Comparison of ENCODE assay signal across 19 cellular contexts in the genomic region with DNA sequence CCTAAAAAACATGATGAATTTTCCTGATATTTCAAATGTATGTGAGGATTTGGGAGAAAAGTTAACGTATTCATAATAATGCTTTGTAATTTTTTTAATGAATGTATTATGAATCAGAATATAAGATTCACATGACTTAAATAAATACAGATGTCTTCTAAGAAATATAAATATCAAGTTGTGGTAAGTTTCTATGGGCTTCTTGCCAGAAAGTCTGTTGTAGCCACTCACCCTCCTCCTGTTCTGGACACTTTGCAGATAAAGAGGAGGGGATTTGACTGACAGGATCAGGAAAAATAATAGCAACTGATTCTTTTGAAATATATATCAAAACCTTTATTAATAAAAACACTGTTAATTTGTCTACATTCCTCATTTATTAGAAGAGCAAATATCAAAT.
"Had no signal": no experiment of that assay in that cellular context is flagged by ENCODE, and none has a peak within 500 bp of the region (broad histone marks: within the 10 kb centered on the region; RNA-seq: fewer than 3 reads in every experiment).

No MANE protein-coding gene starts in this region.

- H3K9me3 ChIP-seq: body of pancreas, esophagus muscularis mucosa, left lung, thyroid gland had no signal

- H3K27me3 ChIP-seq: body of pancreas, esophagus muscularis mucosa, heart left ventricle, left lung, thyroid gland had no signal

- H3K27ac ChIP-seq: body of pancreas, esophagus muscularis mucosa, heart left ventricle, left lung, thyroid gland had no signal

- DNase-seq: activated CD4-positive, alpha-beta memory T cell treated with anti-CD3 and anti-CD28 coated beads, Interleukin-2, amount 10 ng/mL, durations not matched to agents 7 days and 5 days; activated CD4-positive, alpha-beta T cell treated with anti-CD3 and anti-CD28 coated beads for 48 hours; activated CD4-positive, CD25-positive, alpha-beta regulatory T cell; activated CD8-positive, alpha-beta memory T cell treated with anti-CD3 and anti-CD28 coated beads, Interleukin-2, amount 10 ng/mL, durations not matched to agents 7 days and 5 days; amniotic stem cell; body of pancreas; dermis blood vessel endothelial cell; effector memory CD4-positive, alpha-beta T cell; heart left ventricle; left lung; midbrain; nephron progenitor cell; nucleus accumbens; stimulated activated CD4-positive, alpha-beta T cell treated with anti-CD3 and anti-CD28 coated beads, Interleukin-1b, Interleukin-23, amount 100 ng/mL, for 48 hours; stimulated activated CD8-positive, alpha-beta memory T cell treated with anti-CD3 and anti-CD28 coated beads, Interleukin-4, amount 100 ng/mL, for 48 hours; stimulated activated naive CD4-positive, alpha-beta T cell; T1000; thyroid gland had no signal

- ATAC-seq: activated CD8-positive, alpha-beta memory T cell treated with anti-CD3 and anti-CD28 coated beads, Interleukin-2, amount 10 ng/mL, durations not matched to agents 7 days and 5 days; body of pancreas; heart left ventricle; left lung had no signal

- H3K36me3 ChIP-seq: esophagus muscularis mucosa, heart left ventricle, left lung, thyroid gland had no signal

- H3K4me1 ChIP-seq: body of pancreas, esophagus muscularis mucosa, left lung had no signal

- H3K4me3 ChIP-seq: body of pancreas, esophagus muscularis mucosa, heart left ventricle, left lung, thyroid gland had no signal
